In the genomic region with DNA sequence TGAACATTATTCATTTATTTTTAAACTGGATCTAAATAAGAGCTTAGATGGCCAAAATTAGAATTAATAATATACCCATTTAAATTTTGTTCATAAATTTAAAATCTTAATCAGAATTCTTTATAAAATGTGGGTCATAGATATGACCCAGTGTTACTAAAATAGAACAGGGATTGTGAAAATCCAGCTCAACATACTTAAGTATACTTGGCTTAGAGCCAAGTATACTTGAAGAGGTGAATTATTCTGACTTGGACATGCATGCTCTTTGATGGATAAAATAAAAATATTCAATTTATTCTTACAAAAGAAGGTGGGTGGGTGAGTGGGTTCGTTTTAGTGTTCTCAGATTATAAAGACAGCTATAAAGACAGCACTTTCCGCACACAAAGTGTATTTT, we compare ENCODE assay signal across 24 cellular contexts.
DNase-seq lines count a peak whose midpoint lies in the region; ATAC-seq, FAIRE-seq and TF ChIP-seq lines count a peak whose summit lies in the region.
"Had no signal": no experiment of that assay in that cellular context is flagged by ENCODE, and none has a peak within 500 bp of the region (broad histone marks: within the 10 kb centered on the region; RNA-seq: fewer than 3 reads in every experiment).

No MANE protein-coding gene starts in this region.

- no peaks in the 10 kb centered on the region for H3K9me3 ChIP-seq in neural progenitor cell (ENCODE audit: low read depth)
- H3K9me3 ChIP-seq: esophagus squamous epithelium, prostate gland had no signal

- no peak overlapping the region for H3K9ac ChIP-seq in neural progenitor cell

- H3K4me3 Mint-ChIP-seq in neural progenitor cell, result no peak overlapping the region
- H3K4me3 Mint-ChIP-seq: activated CD4-positive, alpha-beta T cell treated with anti-CD3 and anti-CD28 coated beads for 36 hours; activated T-cell treated with anti-CD3 and anti-CD28 coated beads, Interleukin-2, amount 50 U/mL, for 72 hours; CD4-positive, alpha-beta memory T cell; effector memory CD8-positive, alpha-beta T cell; neural crest cell; type B pancreatic cell had no signal

- no peak overlapping the region for H3K4me2 ChIP-seq in neural progenitor cell

- H3K4me1 Mint-ChIP-seq in neural progenitor cell, result no peaks in the 10 kb centered on the region
- H3K4me1 Mint-ChIP-seq: activated CD4-positive, alpha-beta T cell treated with anti-CD3 and anti-CD28 coated beads for 36 hours; CD4-positive, alpha-beta memory T cell; neural crest cell had no signal

- no peak for TF ChIP-seq CTCF in neural progenitor cell (IDR thresholded peaks at IDR 0.05)

- no peaks in the 10 kb centered on the region for H3K79me2 ChIP-seq in neural progenitor cell (ENCODE audit: low read depth)

- TF ChIP-seq POLR2A in GM18505 (IDR thresholded peaks at IDR 0.05; ENCODE audit: borderline replicate concordance, extremely low read depth, insufficient read depth, insufficient read length), result no peak

- H3K27me3 Mint-ChIP-seq in neural progenitor cell (ENCODE audit: insufficient read depth, low read depth), result no peaks in the 10 kb centered on the region
- H3K27me3 Mint-ChIP-seq: activated CD4-positive, alpha-beta T cell treated with anti-CD3 and anti-CD28 coated beads for 36 hours; CD4-positive, alpha-beta memory T cell; effector memory CD8-positive, alpha-beta T cell; type B pancreatic cell had no signal

- no peak for ATAC-seq in GM18505 (IDR thresholded peaks at IDR 0.05; ENCODE audit: unreplicated experiment)
- ATAC-seq: activated CD4-positive, alpha-beta T cell treated with anti-CD3 and anti-CD28 coated beads for 36 hours; activated T-cell treated with anti-CD3 and anti-CD28 coated beads, Interleukin-2, amount 50 U/mL, for 72 hours; effector memory CD8-positive, alpha-beta T cell; Right ventricle myocardium inferior had no signal

- H3K36me3 ChIP-seq in neural progenitor cell, result peaks cover 5% of the 10 kb centered on the region
- H3K36me3 ChIP-seq: prostate gland had no signal

- no peaks in the 10 kb centered on the region for H3K4me1 ChIP-seq in neural progenitor cell
- H3K4me1 ChIP-seq: ascending aorta, esophagus squamous epithelium, prostate gland had no signal

- no peak overlapping the region for H3K27ac ChIP-seq in neural progenitor cell
- H3K27ac ChIP-seq: ascending aorta, esophagus squamous epithelium, left ventricle myocardium inferior, prostate gland had no signal

- DNase-seq in NCI-H524 (lab: John Stamatoyannopoulos, UW) (peak; percentile 11 to 46), NCI-H524 treated with DMSO at 0.1 percent for 48 hours (lab: John Stamatoyannopoulos, UW) (no peak), LHCN-M2 (ENCODE audit: low read depth) (peak; percentile 6), MV-4-11 (lab: John Stamatoyannopoulos, UW) (no peak), neural progenitor cell (ENCODE audit: low spot score) (no peak)
- DNase-seq: activated CD4-positive, alpha-beta T cell treated with anti-CD3 and anti-CD28 coated beads for 36 hours; activated naive CD4-positive, alpha-beta T cell treated with anti-CD3 and anti-CD28 coated beads, Interleukin-2, amount 50 U/mL, for 16 hours; activated T-cell treated with anti-CD3 and anti-CD28 coated beads, Interleukin-2, amount 50 U/mL, for 72 hours; CD4-positive, alpha-beta memory T cell; DND-41; effector memory CD8-positive, alpha-beta T cell; esophagus squamous epithelium; glutamatergic neuron; left ventricle myocardium inferior; NCI-H2107 had no signal

- FAIRE-seq in TTC549 (lab: Jason Lieb, UNC) (peak; percentile 62), islet of Langerhans (lab: Jason Lieb, UNC) (peak; percentile 98)
- FAIRE-seq: H1 had no signal

- peaks cover 2% of the 10 kb centered on the region for H3K9me3 Mint-ChIP-seq in neural progenitor cell
- H3K9me3 Mint-ChIP-seq: type B pancreatic cell had no signal

- no peaks in the 10 kb centered on the region for H3K27me3 ChIP-seq in neural progenitor cell
- H3K27me3 ChIP-seq: ascending aorta, esophagus squamous epithelium had no signal

- H2AFZ ChIP-seq in neural progenitor cell (replicated peaks), result no peak overlapping the region

- H3F3A ChIP-seq in neural progenitor cell (ENCODE audit: low read depth), result no peaks in the 10 kb centered on the region

- H3K4me3 ChIP-seq in neural progenitor cell, result no peak overlapping the region
- H3K4me3 ChIP-seq: ascending aorta, esophagus squamous epithelium, left ventricle myocardium inferior, prostate gland had no signal

- H3K36me3 Mint-ChIP-seq in neural progenitor cell, result peaks cover 20% of the 10 kb centered on the region

- no peaks in the 10 kb centered on the region for H4K20me1 ChIP-seq in neural progenitor cell (ENCODE audit: low read depth)

- no peak overlapping the region for H3K27ac Mint-ChIP-seq in neural progenitor cell
- H3K27ac Mint-ChIP-seq: activated CD4-positive, alpha-beta T cell treated with anti-CD3 and anti-CD28 coated beads for 36 hours; activated T-cell treated with anti-CD3 and anti-CD28 coated beads, Interleukin-2, amount 50 U/mL, for 72 hours; effector memory CD8-positive, alpha-beta T cell; type B pancreatic cell had no signal

Comparison
In these comparisons a context has a peak if more than half of its experiments do, and no peak if none do; other contexts are left out.
1. DNase-seq: peak in NCI-H524 (2 of 2) and LHCN-M2 (single experiment); none in NCI-H524 treated with DMSO at 0.1 percent for 48 hours (single experiment), MV-4-11 (single experiment) and neural progenitor cell (single experiment).